In genomic region chr9:114906922-114907571, GRCh38 we compare ENCODE assay signal across 8 cellular contexts. TPM values are rescaled to one million over a fixed set of nuclear protein-coding genes. Genes with fewer than 3 reads are reported as not detected.
DNase-seq lines count a peak whose midpoint lies in the region; ATAC-seq and TF ChIP-seq lines count a peak whose summit lies in the region.

No MANE protein-coding gene starts in this region.

- no peaks in the 10 kb centered on the region for H3K9me2 ChIP-seq in PC-3 (replicated peaks; ENCODE audit: low read length)

- H3K27me3 ChIP-seq in HL-60 (ENCODE audit: insufficient read depth, poor library complexity, severe bottlenecking) (no peaks in the 10 kb centered on the region), PC-3 (ENCODE audit: low read length) (no peaks in the 10 kb centered on the region), colonic mucosa (no peaks in the 10 kb centered on the region), uterus (no peaks in the 10 kb centered on the region)

- no peaks in the 10 kb centered on the region for H3K27me3 Mint-ChIP-seq in naive thymus-derived CD8-positive, alpha-beta T cell

- POLR2A ChIA-PET in PC-3 (lab: Charles Lee; ENCODE audit: unreplicated experiment), result interaction anchor here (0.6 kb wide), 2 partner anchors 133 to 184 kb away, joined by 5 to 6 read pairs; no protein-coding TSS in a partner anchor
- POLR2A ChIA-PET in naive thymus-derived CD8-positive, alpha-beta T cell (lab: Charles Lee), result interaction anchor here (1.1 to 5.9 kb wide), 4 partner anchors 14 to 169 kb away, joined by 3 to 55 read pairs (median 4); partner anchors contain the start of gene TNFSF8

- intact Hi-C loops in PC-3 (cut with micrococcal nuclease) (loop anchor here (1.0 kb wide), 1 partner anchor 103 kb away; no protein-coding TSS in a partner anchor), colonic mucosa (cut with DNase I) (loop anchor here (2.0 kb wide), 1 partner anchor 168 kb away; no protein-coding TSS in a partner anchor), uterus (cut with DNase I; ENCODE audit: low total_unique reads) (no loop called here)

- CTCF ChIA-PET in PC-3 (lab: Charles Lee), result interaction anchor here (0.6 to 1.1 kb wide), 3 partner anchors 22 to 225 kb away, joined by 3 to 5 read pairs (median 4); partner anchors contain the start of gene TEX48

- H2AFZ ChIP-seq in PC-3 (ENCODE audit: low read length), result no peak overlapping the region

- H3K4me2 ChIP-seq in PC-3 (ENCODE audit: low read length), result peak overlapping the region; percentile 67

- H3K4me1 ChIP-seq in PC-3 (ENCODE audit: insufficient read depth, low read length) (peaks cover 45% of the 10 kb centered on the region), colonic mucosa (peaks cover 6% of the 10 kb centered on the region), uterus (no peaks in the 10 kb centered on the region)

- H3K9me3 ChIP-seq in PC-3 (ENCODE audit: low read length), result no peaks in the 10 kb centered on the region
- H3K9me3 ChIP-seq in colonic mucosa, result no peaks in the 10 kb centered on the region
- H3K9me3 ChIP-seq in uterus, result no peaks in the 10 kb centered on the region

- DNase-seq in DMS153 (lab: John Stamatoyannopoulos, UW) (peak; percentile 92), HL-60 (ENCODE audit: low read depth in 1 of 2, low spot score in 1 of 2) (no peak), PC-3 (peak; percentile 58), colonic mucosa (no peak), uterus (no peak), GM19240 (ENCODE audit: insufficient read length, low spot score) (no peak)
- DNase-seq in naive thymus-derived CD8-positive, alpha-beta T cell, result peak in 6 of 10 donors; percentile 8 to 42 (median 32)

- no TSS peak for BruUV-seq in PC-3 (replicated peaks; lab: Mats Ljungman, UMichigan)

- H3K27ac ChIP-seq in HL-60 (replicated peaks) (no peak overlapping the region), PC-3 (ENCODE audit: low read length) (peak overlapping the region; percentile 91), colonic mucosa (peak overlapping the region; percentile 18), uterus (no peak overlapping the region)

- H3K36me3 Mint-ChIP-seq in naive thymus-derived CD8-positive, alpha-beta T cell, result peaks cover 18 to 49% (median 35%) of the 10 kb centered on the region in 3 donors

- peak overlapping the region; percentile 60 to 94 (median 86) for H3K27ac Mint-ChIP-seq in naive thymus-derived CD8-positive, alpha-beta T cell

- no peak overlapping the region for H3K4me3 ChIP-seq in HL-60 (replicated peaks; ENCODE audit: insufficient read depth, low read length)
- no peak overlapping the region for H3K4me3 ChIP-seq in PC-3 (ENCODE audit: low read length)
- no peak overlapping the region for H3K4me3 ChIP-seq in colonic mucosa
- H3K4me3 ChIP-seq in uterus, result no peak overlapping the region

- peak; percentile 54 for TF ChIP-seq CTCF in HL-60 (IDR thresholded peaks at IDR 0.05; ENCODE audit: insufficient read depth, low read length)
- TF ChIP-seq CTCF in PC-3 (conservative IDR thresholded peaks at IDR 0.05; ENCODE audit: low read depth, low read length), result peak; percentile 80
- peak; percentile 37 for TF ChIP-seq CTCF in colonic mucosa (IDR thresholded peaks at IDR 0.05)
- TF ChIP-seq CTCF in uterus (IDR thresholded peaks at IDR 0.05), result peak in 2 of 4 experiments; percentile 21 to 43

- H3K4me3 Mint-ChIP-seq in naive thymus-derived CD8-positive, alpha-beta T cell, result peak overlapping the region in 8 of 10 donors; percentile 15 to 77 (median 34)

- no peaks in the 10 kb centered on the region for H3F3A ChIP-seq in PC-3 (ENCODE audit: low read length, unreplicated experiment)

- no peaks in the 10 kb centered on the region for H4K20me1 ChIP-seq in PC-3 (ENCODE audit: low read length)

- H3K36me3 ChIP-seq in PC-3 (ENCODE audit: low read depth, low read length) (no peaks in the 10 kb centered on the region), colonic mucosa (no peaks in the 10 kb centered on the region), uterus (no peaks in the 10 kb centered on the region)

- ATAC-seq in PC-3 (peak; percentile 16), esophagus mucosa (no peak)
- ATAC-seq in naive thymus-derived CD8-positive, alpha-beta T cell, result peak; percentile 44 to 62

- TF ChIP-seq POLR2A in uterus (IDR thresholded peaks at IDR 0.05), result no peak

- H3K9ac ChIP-seq in PC-3 (ENCODE audit: low read length) (peak overlapping the region; percentile 69), colonic mucosa (ENCODE audit: low read depth in 2 of 2, low read length in 2 of 2) (no peak overlapping the region)

- peaks cover 39 to 60% (median 53%) of the 10 kb centered on the region in 4 donors for H3K4me1 Mint-ChIP-seq in naive thymus-derived CD8-positive, alpha-beta T cell

- no peaks in the 10 kb centered on the region for H3K79me2 ChIP-seq in PC-3 (ENCODE audit: low read length)

- H3K9me3 Mint-ChIP-seq in naive thymus-derived CD8-positive, alpha-beta T cell, result no peaks in the 10 kb centered on the region

RNA-seq across cellular contexts. Expression of gene TNFSF8, which starts 23.3 kb away (rescaled TPM):
- not detected in 2 replicates for total RNA-seq in PC-3 (2014; rRNA removed)
- under 1 TPM; 0.88 to 0.91 TPM for total RNA-seq in colonic mucosa
- 10 to 100 TPM; 15.9 to 21.3 TPM for total RNA-seq in naive thymus-derived CD8-positive, alpha-beta T cell
- 10 to 100 TPM; 38.4 to 81.3 (median 69.8) TPM for polyA plus RNA-seq in naive thymus-derived CD8-positive, alpha-beta T cell
- total RNA-seq in uterus, result 1 to 10 TPM in 3 of 4 donors, under 1 TPM in 1; 0.51 to 1.5 (median 1.1) TPM
- total RNA-seq in esophagus mucosa, result 0.20 TPM

Comparison
In these comparisons a context has a peak if more than half of its experiments do, and no peak if none do; other contexts are left out.
1. DNase-seq: peak in DMS153 (single experiment), PC-3 (single experiment) and naive thymus-derived CD8-positive, alpha-beta T cell (6 of 10); none in HL-60 (0 of 2), colonic mucosa (single experiment), uterus (0 of 2) and GM19240 (single experiment).
2. H3K27ac ChIP-seq: peak in PC-3 (single experiment) and colonic mucosa (single experiment); none in HL-60 (single experiment) and uterus (0 of 2).
3. RNA of gene TNFSF8, which starts 23.3 kb away (total RNA-seq): 15.9 to 21.3 TPM in naive thymus-derived CD8-positive, alpha-beta T cell; 0.51 to 1.5 TPM in uterus, 0.88 to 0.91 TPM in colonic mucosa, 0.20 TPM in esophagus mucosa (single experiment) and not detected in PC-3; every median in the first group is over 4 times any median in the second.